Comparison of ENCODE assay signal across 17 cellular contexts in genomic region chr2:224994221-224994843, GRCh38.
"Had no signal": no experiment of that assay in that cellular context is flagged by ENCODE, and none has a peak within 500 bp of the region (broad histone marks: within the 10 kb centered on the region; RNA-seq: fewer than 3 reads in every experiment).

No MANE protein-coding gene starts in this region.

- H3K4me1 Mint-ChIP-seq: WTC11 had no signal

- H3K9me3 ChIP-seq: gastrocnemius medialis, heart left ventricle, pancreas, thoracic aorta had no signal

- H3K9me3 Mint-ChIP-seq: activated CD8-positive, alpha-beta T cell treated with anti-CD3 and anti-CD28 coated beads for 36 hours; activated T-cell treated with anti-CD3 and anti-CD28 coated beads, Interleukin-2, amount 50 U/mL, for 72 hours; naive B cell; T-helper 1 cell treated with Interleukin-12 subunit alpha and Interleukin-12 subunit beta and Interleukin-4 antibody, amounts not matched to agents 30 μg/mL and 1 μg/mL, for 36 hours; WTC11 had no signal

- H3K27ac ChIP-seq: epithelial cell of prostate, gastrocnemius medialis, heart left ventricle, pancreas, thoracic aorta had no signal

- H3K27me3 Mint-ChIP-seq: activated CD8-positive, alpha-beta T cell treated with anti-CD3 and anti-CD28 coated beads for 36 hours; naive B cell had no signal

- ATAC-seq: activated CD8-positive, alpha-beta T cell treated with anti-CD3 and anti-CD28 coated beads for 36 hours; activated T-cell treated with anti-CD3 and anti-CD28 coated beads, Interleukin-2, amount 50 U/mL, for 72 hours; gastrocnemius medialis; heart left ventricle; left colon; pancreas; sciatic nerve; WTC11 had no signal

- H3K4me3 ChIP-seq: gastrocnemius medialis, heart left ventricle, lung, pancreas, thoracic aorta had no signal

- H3K36me3 ChIP-seq: gastrocnemius medialis, heart left ventricle, pancreas, thoracic aorta had no signal

- H3K36me3 Mint-ChIP-seq: WTC11 had no signal

- DNase-seq: activated CD4-positive, alpha-beta T cell treated with anti-CD3 and anti-CD28 coated beads for 4 hours; activated CD8-positive, alpha-beta T cell treated with anti-CD3 and anti-CD28 coated beads for 36 hours; activated gamma-delta T cell treated with Interleukin-2 at 50 U/mL for 16 hours; activated T-cell treated with anti-CD3 and anti-CD28 coated beads, Interleukin-2, amount 50 U/mL, for 72 hours; aorta; effector memory CD4-positive, alpha-beta T cell; gastrocnemius medialis; heart left ventricle; left colon; naive B cell; pancreas had no signal

- H3K27me3 ChIP-seq: gastrocnemius medialis, heart left ventricle had no signal

- H3K4me3 Mint-ChIP-seq: activated CD8-positive, alpha-beta T cell treated with anti-CD3 and anti-CD28 coated beads for 36 hours; activated T-cell treated with anti-CD3 and anti-CD28 coated beads, Interleukin-2, amount 50 U/mL, for 72 hours; naive B cell; T-helper 1 cell treated with Interleukin-12 subunit alpha and Interleukin-12 subunit beta and Interleukin-4 antibody, amounts not matched to agents 30 μg/mL and 1 μg/mL, for 36 hours; WTC11 had no signal

- H3K27ac Mint-ChIP-seq: T-helper 1 cell treated with Interleukin-12 subunit alpha and Interleukin-12 subunit beta and Interleukin-4 antibody, amounts not matched to agents 30 μg/mL and 1 μg/mL, for 36 hours; WTC11 had no signal

- H3K4me1 ChIP-seq: gastrocnemius medialis, pancreas had no signal
